Comparison of ENCODE assay signal across 7 cellular contexts in genomic region chr1:19341201-19342076, GRCh38. TPM values are rescaled to one million over a fixed set of nuclear protein-coding genes. Genes with fewer than 3 reads are reported as not detected.
DNase-seq lines count a peak whose midpoint lies in the region; ATAC-seq, FAIRE-seq and TF ChIP-seq lines count a peak whose summit lies in the region.

No MANE protein-coding gene starts in this region.

- H3K36me3 ChIP-seq in breast epithelium (no peaks in the 10 kb centered on the region), keratinocyte (ENCODE audit: control insufficient read depth in 2 of 2, extremely low read depth in 1 of 2, insufficient read depth in 2 of 2, low read length in 2 of 2) (peaks cover 30 to 37% of the 10 kb centered on the region in 2 experiments)

- ATAC-seq in HG03342 (IDR thresholded peaks at IDR 0.05; ENCODE audit: unreplicated experiment): no peak

- peak overlapping the region; percentile 33 to 58 for H3K27ac ChIP-seq in breast epithelium
- H3K27ac ChIP-seq in keratinocyte (ENCODE audit: control insufficient read depth, insufficient read depth, low read length): no peak overlapping the region

- no peak overlapping the region for H3K9ac ChIP-seq in keratinocyte (ENCODE audit: control insufficient read depth, extremely low read depth, insufficient read depth, low read length)

- H3K4me2 ChIP-seq in keratinocyte (ENCODE audit: control insufficient read depth, extremely low read depth, insufficient read depth, low read depth, low read length): no peak overlapping the region

- TF ChIP-seq POLR2A in breast epithelium (IDR thresholded peaks at IDR 0.05): no peak

- FAIRE-seq in keratinocyte (lab: Jason Lieb, UNC): peak; percentile 78

- TF ChIP-seq CTCF in GM12865 (IDR thresholded peaks at IDR 0.05; ENCODE audit: insufficient read depth, low read depth, low read length, missing control alignments) (peak; percentile 87), breast epithelium (IDR thresholded peaks at IDR 0.05) (peak; percentile 65 to 88 (median 82)), keratinocyte (optimal IDR thresholded peaks at IDR 0.05 in 1 of 3, IDR thresholded peaks at IDR 0.05 in 1 of 3, conservative IDR thresholded peaks at IDR 0.05 in 1 of 3; ENCODE audit: extremely low read depth in 1 of 3, insufficient read depth in 2 of 3, low read length in 3 of 3) (peak; percentile 83 to 97 (median 91))

- H3K27me3 ChIP-seq in breast epithelium (no peaks in the 10 kb centered on the region), keratinocyte (ENCODE audit: control insufficient read depth, extremely low read depth, insufficient read depth, low read length) (no peaks in the 10 kb centered on the region)

- H3K9me3 ChIP-seq in breast epithelium: no peaks in the 10 kb centered on the region
- H3K9me3 ChIP-seq in keratinocyte (ENCODE audit: control insufficient read depth, low read depth, low read length): no peaks in the 10 kb centered on the region

- H3K4me3 ChIP-seq in GM12865 (ENCODE audit: low read depth, low read length): no peak overlapping the region
- H3K4me3 ChIP-seq in breast epithelium: no peak overlapping the region
- no peak overlapping the region for H3K4me3 ChIP-seq in keratinocyte (ENCODE audit: control insufficient read depth in 2 of 3, extremely low read depth in 1 of 3, insufficient read depth in 2 of 3, low read depth in 1 of 3, low read length in 3 of 3)

- H4K20me1 ChIP-seq in keratinocyte (ENCODE audit: control insufficient read depth, extremely low read depth, insufficient read depth, low read length): peaks cover 4% of the 10 kb centered on the region

- intact Hi-C loops in breast epithelium (cut with DNase I; ENCODE audit: low total_unique reads): loop anchor here (10.0 kb wide), 1 partner anchor 313 kb away; no protein-coding TSS in a partner anchor

- DNase-seq in GM12865 (ENCODE audit: low read depth) (peak; percentile 79), NCI-H1092 (lab: John Stamatoyannopoulos, UW) (peak; percentile 37), breast epithelium (ENCODE audit: low spot score in 2 of 2) (peak in 1 of 2 donors; percentile 78), keratinocyte (ENCODE audit: low read depth, low spot score) (peak; percentile 35)
- peak; percentile 41 to 64 (median 53) for DNase-seq in activated CD4-positive, CD25-positive, alpha-beta regulatory T cell (lab: John Stamatoyannopoulos, UW)
- DNase-seq in stimulated activated CD4-positive, alpha-beta T cell treated with anti-CD3 and anti-CD28 coated beads, Interleukin-1b, Interleukin-23, amount 100 ng/mL, for 48 hours: peak; percentile 77

- no peak overlapping the region for H2AFZ ChIP-seq in keratinocyte (ENCODE audit: control insufficient read depth, low read length)

- no peaks in the 10 kb centered on the region for H3K79me2 ChIP-seq in keratinocyte (ENCODE audit: control insufficient read depth, insufficient read depth, low read length)

- H3K9me1 ChIP-seq in keratinocyte (ENCODE audit: control insufficient read depth, extremely low read depth, insufficient read depth, low read length): no peaks in the 10 kb centered on the region

- dilution Hi-C loops in keratinocyte (cut with MboI; ENCODE audit: extremely low pct_ligation_motif_present, low sequenced_read_pairs): no loop called here

- peaks cover 4 to 6% of the 10 kb centered on the region in 2 donors for H3K4me1 ChIP-seq in breast epithelium
- peaks cover 2% of the 10 kb centered on the region for H3K4me1 ChIP-seq in keratinocyte (ENCODE audit: control insufficient read depth, extremely low read depth, insufficient read depth, low read length)

RNA-seq across cellular contexts. Expression of gene SLC66A1, which starts 29.3 kb away (rescaled TPM):
- 10 to 100 TPM in 2 of 3 donors, 1 to 10 TPM in 1; 6.2 to 13.9 (median 13.1) TPM for total RNA-seq in breast epithelium
- polyA plus RNA-seq in keratinocyte: 8.0 to 16.5 TPM (median 11.6 TPM) in 3 replicates
- polyA plus RNA-seq in keratinocyte (2011; ENCODE audit: low read depth): 3.6 TPM
- polyA plus RNA-seq in keratinocyte (2011; cell fraction: cytosol; rRNA removed): 6.7 and 14.7 TPM in 2 replicates
- polyA plus RNA-seq in keratinocyte (2011; cell fraction: nucleus; rRNA removed): 16.7 and 23.6 TPM in 2 replicates
- polyA plus RNA-seq in keratinocyte (2012; ENCODE audit: low replicate concordance): 10.2 and 11.0 TPM in 2 replicates
- 8.1 to 17.5 TPM (median 11.2 TPM) in 3 replicates for polyA minus RNA-seq in keratinocyte
- polyA minus RNA-seq in keratinocyte (2011; cell fraction: cytosol; rRNA and poly(A)+ RNA removed): 11.9 TPM
- polyA minus RNA-seq in keratinocyte (2011; cell fraction: nucleus; rRNA and poly(A)+ RNA removed): 10.8 and 13.3 TPM in 2 replicates

RNA-seq across cellular contexts. Expression of gene AKR7A2, which starts 29.5 kb away (rescaled TPM):
- total RNA-seq in breast epithelium: 100 to 1,000 TPM in 1 of 3 donors, 10 to 100 TPM in 2; 65.9 to 116 (median 80.5) TPM
- polyA plus RNA-seq in keratinocyte: 21.4 to 29.2 TPM (median 22.0 TPM) in 3 replicates
- polyA plus RNA-seq in keratinocyte (2011; ENCODE audit: low read depth): 18.6 TPM
- polyA plus RNA-seq in keratinocyte (2011; cell fraction: cytosol; rRNA removed): 16.8 and 26.3 TPM in 2 replicates
- polyA plus RNA-seq in keratinocyte (2011; cell fraction: nucleus; rRNA removed): 10.6 and 11.5 TPM in 2 replicates
- polyA plus RNA-seq in keratinocyte (2012; ENCODE audit: low replicate concordance): 23.1 and 30.1 TPM in 2 replicates
- 14.1 to 26.6 TPM (median 21.6 TPM) in 3 replicates for polyA minus RNA-seq in keratinocyte
- polyA minus RNA-seq in keratinocyte (2011; cell fraction: cytosol; rRNA and poly(A)+ RNA removed): 30.7 TPM
- 10.2 and 11.9 TPM in 2 replicates for polyA minus RNA-seq in keratinocyte (2011; cell fraction: nucleus; rRNA and poly(A)+ RNA removed)

RNA-seq across cellular contexts. Expression of gene AKR7A3, which starts 52.9 kb away (rescaled TPM):
- total RNA-seq in breast epithelium: 1 to 10 TPM; 1.4 to 7.9 (median 5.1) TPM
- polyA plus RNA-seq in keratinocyte: 0.03 to 0.35 TPM (median 0.17 TPM) in 3 replicates
- 0.47 TPM for polyA plus RNA-seq in keratinocyte (2011; ENCODE audit: low read depth)
- polyA plus RNA-seq in keratinocyte (2011; cell fraction: cytosol; rRNA removed): 0.07 and 0.09 TPM in 2 replicates
- 0.27 and 1.00 TPM in 2 replicates for polyA plus RNA-seq in keratinocyte (2011; cell fraction: nucleus; rRNA removed)
- polyA plus RNA-seq in keratinocyte (2012; ENCODE audit: low replicate concordance): 0.14 and 0.18 TPM in 2 replicates
- polyA minus RNA-seq in keratinocyte: 0.46 TPM in 1 of 3 replicates, not detected in the others
- polyA minus RNA-seq in keratinocyte (2011; cell fraction: cytosol; rRNA and poly(A)+ RNA removed): not detected
- polyA minus RNA-seq in keratinocyte (2011; cell fraction: nucleus; rRNA and poly(A)+ RNA removed): 0.42 TPM in 1 of 2 replicates, not detected in the other
